In the genomic region with DNA sequence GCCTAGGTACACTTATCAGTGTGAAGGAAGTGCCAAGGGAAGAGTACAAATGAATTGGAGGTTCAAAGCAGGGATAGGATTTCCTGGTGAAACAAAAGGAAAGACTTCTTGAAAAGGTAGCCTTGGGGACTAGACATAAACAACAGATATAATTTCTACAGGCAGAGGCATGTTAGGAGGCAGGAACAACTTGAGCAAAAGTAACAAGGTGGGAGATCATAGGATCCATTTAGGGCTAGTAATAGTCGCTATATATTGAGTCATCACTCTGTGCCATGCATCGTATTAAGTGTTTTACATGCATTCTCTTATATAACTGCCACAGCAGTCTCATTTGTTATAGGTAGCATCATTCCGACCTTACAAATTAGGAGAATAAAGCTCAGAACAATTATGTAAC, we compare ENCODE assay signal across 12 cellular contexts.
"Had no signal": no experiment of that assay in that cellular context is flagged by ENCODE, and none has a peak within 500 bp of the region (broad histone marks: within the 10 kb centered on the region; RNA-seq: fewer than 3 reads in every experiment).

No MANE protein-coding gene starts in this region.

- H3K27me3 ChIP-seq: tibial nerve had no signal

- H3K4me1 ChIP-seq: tibial nerve had no signal

- H3K27ac ChIP-seq: tibial nerve had no signal

- H3K27me3 Mint-ChIP-seq: brain; stimulated activated naive B cell treated with anti-CD40 and anti-IgM and Interleukin-4, amounts not matched to agents 10 μg/mL and 1 μg/mL and 100 μg/mL, for 72 hours had no signal

- H3K27ac Mint-ChIP-seq: activated B cell treated with CpG ODN at 0.5 μM for 24 hours; activated CD4-positive, alpha-beta T cell treated with anti-CD3 and anti-CD28 coated beads, Interleukin-2, amount 10 ng/mL, durations not matched to agents 24 days and 14 days; activated naive CD4-positive, alpha-beta T cell treated with anti-CD3 and anti-CD28 coated beads, Interleukin-2, amount 50 U/mL, for 72 hours; brain; mesothelial cell of epicardium; stimulated activated naive B cell treated with anti-CD40 and anti-IgM and Interleukin-4, amounts not matched to agents 10 μg/mL and 1 μg/mL and 100 μg/mL, for 72 hours had no signal

- H3K4me3 Mint-ChIP-seq: activated B cell treated with CpG ODN at 0.5 μM for 24 hours; activated CD4-positive, alpha-beta T cell treated with anti-CD3 and anti-CD28 coated beads, Interleukin-2, amount 10 ng/mL, durations not matched to agents 24 days and 14 days; brain; mesothelial cell of epicardium; stimulated activated naive B cell treated with anti-CD40 and anti-IgM and Interleukin-4, amounts not matched to agents 10 μg/mL and 1 μg/mL and 100 μg/mL, for 72 hours had no signal

- H3K4me3 ChIP-seq: tibial nerve had no signal

- DNase-seq: activated B cell treated with CpG ODN at 0.5 μM for 24 hours; activated CD4-positive, alpha-beta T cell treated with anti-CD3 and anti-CD28 coated beads, Interleukin-2, amount 10 ng/mL, durations not matched to agents 24 days and 14 days; activated CD8-positive, alpha-beta memory T cell treated with anti-CD3 and anti-CD28 coated beads for 24 hours; activated effector memory CD4-positive, alpha-beta T cell treated with anti-CD3 and anti-CD28 coated beads, Interleukin-2, amount 50 U/mL, for 16 hours; posterior cingulate gyrus; right cardiac atrium; stimulated activated naive B cell treated with anti-CD40 and anti-IgM and Interleukin-4, amounts not matched to agents 10 μg/mL and 1 μg/mL and 100 μg/mL, for 72 hours; T-helper 2 cell had no signal

- H3K4me1 Mint-ChIP-seq: activated B cell treated with CpG ODN at 0.5 μM for 24 hours; activated CD4-positive, alpha-beta T cell treated with anti-CD3 and anti-CD28 coated beads, Interleukin-2, amount 10 ng/mL, durations not matched to agents 24 days and 14 days; mesothelial cell of epicardium; stimulated activated naive B cell treated with anti-CD40 and anti-IgM and Interleukin-4, amounts not matched to agents 10 μg/mL and 1 μg/mL and 100 μg/mL, for 72 hours had no signal

- H3K36me3 ChIP-seq: tibial nerve had no signal

- H3K36me3 Mint-ChIP-seq: brain; mesothelial cell of epicardium; stimulated activated naive B cell treated with anti-CD40 and anti-IgM and Interleukin-4, amounts not matched to agents 10 μg/mL and 1 μg/mL and 100 μg/mL, for 72 hours had no signal

- ATAC-seq: activated naive CD4-positive, alpha-beta T cell treated with anti-CD3 and anti-CD28 coated beads, Interleukin-2, amount 50 U/mL, for 72 hours; stimulated activated naive B cell treated with anti-CD40 and anti-IgM and Interleukin-4, amounts not matched to agents 10 μg/mL and 1 μg/mL and 100 μg/mL, for 72 hours had no signal
